Comparison of ENCODE assay signal across 1 cellular context in genomic region chr2:230981704-230982103, GRCh38.
TF ChIP-seq lines count a peak whose summit lies in the region.

No MANE protein-coding gene starts in this region.

TF ChIP-seq in GM12878, 131 proteins besides CTCF, POLR2A, EP300 and RAD21:
- 0 out of 2 replicates have a peak, but pooled peaks have one; percentile 21 for TF ChIP-seq GATAD2B (conservative IDR thresholded peaks at IDR 0.05; ENCODE audit: low read depth)
- TF ChIP-seq PBX3 (IDR thresholded peaks at IDR 0.05; ENCODE audit: insufficient replicate concordance, low read depth, low read length) = no peak
- TF ChIP-seq PKNOX1 (IDR thresholded peaks at IDR 0.05) = peak; percentile 62
- no peak for TF ChIP-seq WRNIP1 (IDR thresholded peaks at IDR 0.05; ENCODE audit: borderline replicate concordance, low read depth, low read length)
- TF ChIP-seq STAT3 (IDR thresholded peaks at IDR 0.05; ENCODE audit: low read depth, low read length) = no peak
- no peak for TF ChIP-seq NKRF (conservative IDR thresholded peaks at IDR 0.05)
- TF ChIP-seq ZBTB33 (IDR thresholded peaks at IDR 0.05) = no peak
- no peak for TF ChIP-seq E4F1 (IDR thresholded peaks at IDR 0.05; ENCODE audit: borderline replicate concordance, partially characterized antibody)
- TF ChIP-seq BCLAF1 (IDR thresholded peaks at IDR 0.05) = no peak
- no peak for TF ChIP-seq ATF7 (IDR thresholded peaks at IDR 0.05; ENCODE audit: low read depth)
- no peak for TF ChIP-seq HDGF (IDR thresholded peaks at IDR 0.05)
- TF ChIP-seq IKZF2 (IDR thresholded peaks at IDR 0.05) = peak in 1 of 2 experiments; percentile 6; a peak in 1 of 4 replicates
- no peak for TF ChIP-seq ZBTB4 (CRISPR knock-in tag; IDR thresholded peaks at IDR 0.05)
